2 cellular contexts compared by ENCODE assay signal in the genomic region with DNA sequence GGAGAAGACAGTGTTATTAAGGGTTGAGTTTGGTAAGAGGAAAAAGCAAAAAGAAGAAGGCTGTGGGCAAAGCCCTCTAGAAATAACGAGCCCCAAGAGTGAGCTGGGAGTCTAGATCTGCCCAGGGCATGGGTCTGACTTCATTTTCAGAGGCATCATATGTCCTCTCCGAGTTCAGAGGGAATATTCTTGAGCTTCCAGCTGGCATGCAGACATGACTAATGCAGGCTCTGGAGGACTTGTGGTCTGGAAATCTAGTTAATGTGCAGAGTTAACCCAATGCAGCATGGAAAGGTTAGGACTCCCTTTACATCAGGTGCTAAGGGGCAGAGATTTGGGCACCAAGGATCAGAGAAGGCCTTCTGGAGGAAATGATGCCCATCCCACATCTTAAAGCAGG.
TF ChIP-seq lines count a peak whose summit lies in the region.

No MANE protein-coding gene starts in this region.

TF ChIP-seq in HepG2, 621 proteins besides CTCF, POLR2A, EP300 and RAD21:
- no peak for TF ChIP-seq ZNF335 (CRISPR knock-in tag; IDR thresholded peaks at IDR 0.05)
- TF ChIP-seq GZF1 (CRISPR knock-in tag; IDR thresholded peaks at IDR 0.05) = no peak
- no peak for TF ChIP-seq GATA4 (IDR thresholded peaks at IDR 0.05; ENCODE audit: borderline replicate concordance, low read depth)
- TF ChIP-seq, protein P1, sequence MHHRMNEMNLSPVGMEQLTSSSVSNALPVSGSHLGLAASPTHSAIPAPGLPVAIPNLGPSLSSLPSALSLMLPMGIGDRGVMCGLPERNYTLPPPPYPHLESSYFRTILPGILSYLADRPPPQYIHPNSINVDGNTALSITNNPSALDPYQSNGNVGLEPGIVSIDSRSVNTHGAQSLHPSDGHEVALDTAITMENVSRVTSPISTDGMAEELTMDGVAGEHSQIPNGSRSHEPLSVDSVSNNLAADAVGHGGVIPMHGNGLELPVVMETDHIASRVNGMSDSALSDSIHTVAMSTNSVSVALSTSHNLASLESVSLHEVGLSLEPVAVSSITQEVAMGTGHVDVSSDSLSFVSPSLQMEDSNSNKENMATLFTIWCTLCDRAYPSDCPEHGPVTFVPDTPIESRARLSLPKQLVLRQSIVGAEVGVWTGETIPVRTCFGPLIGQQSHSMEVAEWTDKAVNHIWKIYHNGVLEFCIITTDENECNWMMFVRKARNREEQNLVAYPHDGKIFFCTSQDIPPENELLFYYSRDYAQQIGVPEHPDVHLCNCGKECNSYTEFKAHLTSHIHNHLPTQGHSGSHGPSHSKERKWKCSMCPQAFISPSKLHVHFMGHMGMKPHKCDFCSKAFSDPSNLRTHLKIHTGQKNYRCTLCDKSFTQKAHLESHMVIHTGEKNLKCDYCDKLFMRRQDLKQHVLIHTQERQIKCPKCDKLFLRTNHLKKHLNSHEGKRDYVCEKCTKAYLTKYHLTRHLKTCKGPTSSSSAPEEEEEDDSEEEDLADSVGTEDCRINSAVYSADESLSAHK (CRISPR knock-in tag; IDR thresholded peaks at IDR 0.05; ENCODE audit: borderline replicate concordance) = no peak
- no peak for TF ChIP-seq NR2F1 (CRISPR knock-in tag; IDR thresholded peaks at IDR 0.05)
- no peak for TF ChIP-seq TCF12 (IDR thresholded peaks at IDR 0.05)
- no peak for TF ChIP-seq TCF12 (CRISPR knock-in tag; IDR thresholded peaks at IDR 0.05)
- no peak for TF ChIP-seq ERF (CRISPR knock-in tag; IDR thresholded peaks at IDR 0.05)
- TF ChIP-seq, protein P2, sequence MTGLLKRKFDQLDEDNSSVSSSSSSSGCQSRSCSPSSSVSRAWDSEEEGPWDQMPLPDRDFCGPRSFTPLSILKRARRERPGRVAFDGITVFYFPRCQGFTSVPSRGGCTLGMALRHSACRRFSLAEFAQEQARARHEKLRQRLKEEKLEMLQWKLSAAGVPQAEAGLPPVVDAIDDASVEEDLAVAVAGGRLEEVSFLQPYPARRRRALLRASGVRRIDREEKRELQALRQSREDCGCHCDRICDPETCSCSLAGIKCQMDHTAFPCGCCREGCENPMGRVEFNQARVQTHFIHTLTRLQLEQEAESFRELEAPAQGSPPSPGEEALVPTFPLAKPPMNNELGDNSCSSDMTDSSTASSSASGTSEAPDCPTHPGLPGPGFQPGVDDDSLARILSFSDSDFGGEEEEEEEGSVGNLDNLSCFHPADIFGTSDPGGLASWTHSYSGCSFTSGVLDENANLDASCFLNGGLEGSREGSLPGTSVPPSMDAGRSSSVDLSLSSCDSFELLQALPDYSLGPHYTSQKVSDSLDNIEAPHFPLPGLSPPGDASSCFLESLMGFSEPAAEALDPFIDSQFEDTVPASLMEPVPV (CRISPR knock-in tag; IDR thresholded peaks at IDR 0.05) = no peak
- no peak for TF ChIP-seq KLF13 (CRISPR knock-in tag; IDR thresholded peaks at IDR 0.05)
- TF ChIP-seq NFYC (CRISPR knock-in tag; IDR thresholded peaks at IDR 0.05) = no peak
- no peak for TF ChIP-seq SOX13 (IDR thresholded peaks at IDR 0.05)
- no peak for TF ChIP-seq SOX13 (CRISPR knock-in tag; conservative IDR thresholded peaks at IDR 0.05 in 1 of 2, IDR thresholded peaks at IDR 0.05 in 1 of 2)

TF ChIP-seq in SK-N-SH, 30 proteins besides CTCF, POLR2A, EP300 and RAD21:
- TF ChIP-seq TAF1 (IDR thresholded peaks at IDR 0.05; ENCODE audit: borderline replicate concordance, low read depth, low read length) = no peak
- TF ChIP-seq TCF12 (IDR thresholded peaks at IDR 0.05) = no peak
- TF ChIP-seq, protein P3, sequence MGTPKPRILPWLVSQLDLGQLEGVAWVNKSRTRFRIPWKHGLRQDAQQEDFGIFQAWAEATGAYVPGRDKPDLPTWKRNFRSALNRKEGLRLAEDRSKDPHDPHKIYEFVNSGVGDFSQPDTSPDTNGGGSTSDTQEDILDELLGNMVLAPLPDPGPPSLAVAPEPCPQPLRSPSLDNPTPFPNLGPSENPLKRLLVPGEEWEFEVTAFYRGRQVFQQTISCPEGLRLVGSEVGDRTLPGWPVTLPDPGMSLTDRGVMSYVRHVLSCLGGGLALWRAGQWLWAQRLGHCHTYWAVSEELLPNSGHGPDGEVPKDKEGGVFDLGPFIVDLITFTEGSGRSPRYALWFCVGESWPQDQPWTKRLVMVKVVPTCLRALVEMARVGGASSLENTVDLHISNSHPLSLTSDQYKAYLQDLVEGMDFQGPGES (IDR thresholded peaks at IDR 0.05; ENCODE audit: low read depth, low read length) = no peak
- TF ChIP-seq FOXJ3 (CRISPR knock-in tag; IDR thresholded peaks at IDR 0.05) = no peak
- TF ChIP-seq GATA2 (CRISPR knock-in tag; IDR thresholded peaks at IDR 0.05) = no peak
- TF ChIP-seq SIN3A (IDR thresholded peaks at IDR 0.05; ENCODE audit: borderline replicate concordance, low read depth, low read length) = no peak
- TF ChIP-seq, protein P4, sequence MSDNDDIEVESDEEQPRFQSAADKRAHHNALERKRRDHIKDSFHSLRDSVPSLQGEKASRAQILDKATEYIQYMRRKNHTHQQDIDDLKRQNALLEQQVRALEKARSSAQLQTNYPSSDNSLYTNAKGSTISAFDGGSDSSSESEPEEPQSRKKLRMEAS (IDR thresholded peaks at IDR 0.05; ENCODE audit: low read depth) = no peak
- TF ChIP-seq, protein P5, sequence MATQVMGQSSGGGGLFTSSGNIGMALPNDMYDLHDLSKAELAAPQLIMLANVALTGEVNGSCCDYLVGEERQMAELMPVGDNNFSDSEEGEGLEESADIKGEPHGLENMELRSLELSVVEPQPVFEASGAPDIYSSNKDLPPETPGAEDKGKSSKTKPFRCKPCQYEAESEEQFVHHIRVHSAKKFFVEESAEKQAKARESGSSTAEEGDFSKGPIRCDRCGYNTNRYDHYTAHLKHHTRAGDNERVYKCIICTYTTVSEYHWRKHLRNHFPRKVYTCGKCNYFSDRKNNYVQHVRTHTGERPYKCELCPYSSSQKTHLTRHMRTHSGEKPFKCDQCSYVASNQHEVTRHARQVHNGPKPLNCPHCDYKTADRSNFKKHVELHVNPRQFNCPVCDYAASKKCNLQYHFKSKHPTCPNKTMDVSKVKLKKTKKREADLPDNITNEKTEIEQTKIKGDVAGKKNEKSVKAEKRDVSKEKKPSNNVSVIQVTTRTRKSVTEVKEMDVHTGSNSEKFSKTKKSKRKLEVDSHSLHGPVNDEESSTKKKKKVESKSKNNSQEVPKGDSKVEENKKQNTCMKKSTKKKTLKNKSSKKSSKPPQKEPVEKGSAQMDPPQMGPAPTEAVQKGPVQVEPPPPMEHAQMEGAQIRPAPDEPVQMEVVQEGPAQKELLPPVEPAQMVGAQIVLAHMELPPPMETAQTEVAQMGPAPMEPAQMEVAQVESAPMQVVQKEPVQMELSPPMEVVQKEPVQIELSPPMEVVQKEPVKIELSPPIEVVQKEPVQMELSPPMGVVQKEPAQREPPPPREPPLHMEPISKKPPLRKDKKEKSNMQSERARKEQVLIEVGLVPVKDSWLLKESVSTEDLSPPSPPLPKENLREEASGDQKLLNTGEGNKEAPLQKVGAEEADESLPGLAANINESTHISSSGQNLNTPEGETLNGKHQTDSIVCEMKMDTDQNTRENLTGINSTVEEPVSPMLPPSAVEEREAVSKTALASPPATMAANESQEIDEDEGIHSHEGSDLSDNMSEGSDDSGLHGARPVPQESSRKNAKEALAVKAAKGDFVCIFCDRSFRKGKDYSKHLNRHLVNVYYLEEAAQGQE (IDR thresholded peaks at IDR 0.05; ENCODE audit: low read depth, low read length) = no peak
- TF ChIP-seq POLR2AphosphoS5 (IDR thresholded peaks at IDR 0.05; ENCODE audit: low read depth, low read length) = no peak
- no peak for TF ChIP-seq JUND (IDR thresholded peaks at IDR 0.05)
- no peak for TF ChIP-seq TEAD4 (IDR thresholded peaks at IDR 0.05; ENCODE audit: borderline replicate concordance, insufficient read depth)
- TF ChIP-seq ELF1 (IDR thresholded peaks at IDR 0.05) = no peak
- TF ChIP-seq NRF1 (IDR thresholded peaks at IDR 0.05; ENCODE audit: low read depth, low read length) = no peak
